14 cellular contexts compared by ENCODE assay signal in the genomic region with DNA sequence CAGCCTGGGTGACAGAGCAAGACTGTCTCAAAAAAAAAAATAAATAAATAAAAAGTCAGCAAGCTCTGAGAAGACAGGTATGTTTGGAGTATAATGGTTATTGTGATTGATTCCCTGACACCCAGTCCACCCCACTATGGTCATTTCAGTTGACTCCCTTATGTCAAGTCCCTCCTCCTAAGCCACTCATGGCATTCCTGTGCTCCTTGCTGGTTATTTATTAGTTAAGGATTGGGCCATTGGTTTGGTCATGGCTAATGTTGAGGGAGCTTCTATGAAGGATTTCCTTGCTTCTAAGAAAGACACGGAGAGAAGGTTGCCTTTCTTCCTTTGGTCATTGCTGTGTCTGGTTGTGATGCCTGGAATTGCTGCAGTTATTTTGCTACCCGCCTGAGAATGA.
DNase-seq lines count a peak whose midpoint lies in the region; ATAC-seq and TF ChIP-seq lines count a peak whose summit lies in the region.
"Had no signal": no experiment of that assay in that cellular context is flagged by ENCODE, and none has a peak within 500 bp of the region (broad histone marks: within the 10 kb centered on the region; RNA-seq: fewer than 3 reads in every experiment).

No MANE protein-coding gene starts in this region.

- POLR2A ChIA-PET in PC-3 (lab: Charles Lee; ENCODE audit: unreplicated experiment), result no interaction called here

- TF ChIP-seq CTCF in left lung (IDR thresholded peaks at IDR 0.05), result no peak
- TF ChIP-seq CTCF in upper lobe of right lung (IDR thresholded peaks at IDR 0.05), result no peak
- no peak for TF ChIP-seq CTCF in upper lobe of left lung (IDR thresholded peaks at IDR 0.05)
- TF ChIP-seq CTCF in PC-3 (conservative IDR thresholded peaks at IDR 0.05; ENCODE audit: low read depth, low read length), result no peak

- H3K79me2 ChIP-seq in PC-3 (ENCODE audit: low read length), result peaks cover 6% of the 10 kb centered on the region; the same call in 1 of the 2 replicates

- H3K9me3 ChIP-seq in left lung (no peaks in the 10 kb centered on the region), upper lobe of right lung (no peaks in the 10 kb centered on the region), upper lobe of left lung (no peaks in the 10 kb centered on the region), PC-3 (ENCODE audit: low read length) (no peaks in the 10 kb centered on the region)

- intact Hi-C loops in left lung (cut with DNase I), result no loop called here
- intact Hi-C loops in upper lobe of right lung (cut with DNase I), result no loop called here
- intact Hi-C loops in PC-3 (cut with micrococcal nuclease), result no loop called here

- H3K4me3 ChIP-seq in left lung (no peak overlapping the region), upper lobe of right lung (no peak overlapping the region), upper lobe of left lung (no peak overlapping the region), PC-3 (ENCODE audit: low read length) (no peak overlapping the region)

- 89 to 90% methylated on average over 2 of the region's 2 CpGs for WGBS in upper lobe of left lung, 2 donors

- no peaks in the 10 kb centered on the region for H4K20me1 ChIP-seq in PC-3 (ENCODE audit: low read length)

- H3K9ac ChIP-seq in PC-3 (ENCODE audit: low read length), result no peak overlapping the region

- H3K36me3 ChIP-seq in left lung (no peaks in the 10 kb centered on the region), upper lobe of right lung (no peaks in the 10 kb centered on the region), upper lobe of left lung (no peaks in the 10 kb centered on the region), PC-3 (ENCODE audit: low read depth, low read length) (no peaks in the 10 kb centered on the region)

- H3K27me3 ChIP-seq in left lung (no peaks in the 10 kb centered on the region), upper lobe of right lung (no peaks in the 10 kb centered on the region), upper lobe of left lung (no peaks in the 10 kb centered on the region), PC-3 (ENCODE audit: low read length) (no peaks in the 10 kb centered on the region)

- no peaks in the 10 kb centered on the region for H3F3A ChIP-seq in PC-3 (ENCODE audit: low read length, unreplicated experiment)

- no peak for TF ChIP-seq EP300 in upper lobe of left lung (IDR thresholded peaks at IDR 0.05)

- TF ChIP-seq POLR2A in upper lobe of left lung (IDR thresholded peaks at IDR 0.05), result no peak

- H3K9me2 ChIP-seq in PC-3 (replicated peaks; ENCODE audit: low read length), result no peaks in the 10 kb centered on the region

- H3K27ac ChIP-seq in caudate nucleus (ENCODE audit: low read depth, low read length) (peak overlapping the region; percentile 8), left lung (no peak overlapping the region), upper lobe of right lung (no peak overlapping the region), upper lobe of left lung (no peak overlapping the region), PC-3 (ENCODE audit: low read length) (no peak overlapping the region)
- H3K27ac ChIP-seq: HL-60 had no signal

- H2AFZ ChIP-seq in PC-3 (ENCODE audit: low read length), result no peak overlapping the region

- DNase-seq in Caki2 (ENCODE audit: low read depth) (peak; percentile 47), caudate nucleus (lab: John Stamatoyannopoulos, UW) (no peak), left lung (no peak), upper lobe of right lung (no peak), upper lobe of left lung (no peak), PC-3 (no peak)
- DNase-seq: CD4-positive, alpha-beta memory T cell; DMS153; DMS79 treated with DMSO at 0.1 percent for 48 hours; EL; IMR-90 had no signal

- in situ Hi-C loops in Caki2 (cut with HindIII; ENCODE audit: low pct_unique_long_range_greater_than_20kb, low sequenced_read_pairs), result no loop called here

- H3K4me2 ChIP-seq in PC-3 (ENCODE audit: low read length), result no peak overlapping the region

- no TSS peak for BruUV-seq in PC-3 (replicated peaks; lab: Mats Ljungman, UMichigan)

- H3K4me1 ChIP-seq in left lung, result peaks cover 0 to 3% of the 10 kb centered on the region in 2 donors
- H3K4me1 ChIP-seq in upper lobe of right lung, result peaks cover 6% of the 10 kb centered on the region
- H3K4me1 ChIP-seq in upper lobe of left lung, result peaks cover 0 to 3% (median 0%) of the 10 kb centered on the region in 4 donors
- H3K4me1 ChIP-seq in PC-3 (ENCODE audit: insufficient read depth, low read length), result no peaks in the 10 kb centered on the region

- CTCF ChIA-PET in PC-3 (lab: Charles Lee), result no interaction called here

- ATAC-seq in left lung, result peak; percentile 23
- peak; percentile 53 for ATAC-seq in upper lobe of right lung
- no peak for ATAC-seq in upper lobe of left lung (ENCODE audit: low FRiP score in 2 of 2)
- no peak for ATAC-seq in GM21576 (IDR thresholded peaks at IDR 0.05; ENCODE audit: unreplicated experiment)
- ATAC-seq in PC-3, result no peak
- ATAC-seq: HCT116 had no signal

Comparison
In these comparisons a context has a peak if more than half of its experiments do, and no peak if none do; other contexts are left out.
1. ATAC-seq: peak in left lung (single experiment) and upper lobe of right lung (single experiment); none in upper lobe of left lung (0 of 2), GM21576 (single experiment) and PC-3 (single experiment).